14 cellular contexts compared by ENCODE assay signal in genomic region chr1:16018749-16019515, GRCh38. TPM values are rescaled to one million over a fixed set of nuclear protein-coding genes. Genes with fewer than 3 reads are reported as not detected.
DNase-seq lines count a peak whose midpoint lies in the region; TF ChIP-seq lines count a peak whose summit lies in the region.
"Had no signal": no experiment of that assay in that cellular context is flagged by ENCODE, and none has a peak within 500 bp of the region (broad histone marks: within the 10 kb centered on the region; RNA-seq: fewer than 3 reads in every experiment).

No MANE protein-coding gene starts in this region.

- no peaks in the 10 kb centered on the region for H3K9me3 Mint-ChIP-seq in HFFc6
- H3K9me3 Mint-ChIP-seq in endothelial cell (ENCODE audit: unreplicated experiment): no peaks in the 10 kb centered on the region
- H3K9me3 Mint-ChIP-seq: CD4-positive, alpha-beta T cell had no signal

- peak overlapping the region; percentile 55; the same call in 1 of the 2 replicates for H3K4me3 Mint-ChIP-seq in HFFc6
- H3K4me3 Mint-ChIP-seq in endothelial cell (ENCODE audit: unreplicated experiment): no peak overlapping the region
- H3K4me3 Mint-ChIP-seq: CD4-positive, alpha-beta T cell had no signal

- H3K27ac Mint-ChIP-seq in HFFc6: peak overlapping the region; percentile 73
- peak overlapping the region; percentile 23 for H3K27ac Mint-ChIP-seq in endothelial cell (ENCODE audit: unreplicated experiment)
- H3K27ac Mint-ChIP-seq: CD4-positive, alpha-beta T cell had no signal

- H3K4me3 ChIP-seq in muscle layer of colon (ENCODE audit: low read depth in 1 of 2, low read length in 2 of 2): peak overlapping the region in 1 of 2 donors; percentile 20
- H3K4me3 ChIP-seq in testis: no peak overlapping the region

- H3K36me3 ChIP-seq in muscle layer of colon (ENCODE audit: insufficient read depth, low read length): no peaks in the 10 kb centered on the region
- H3K36me3 ChIP-seq in testis (ENCODE audit: low read depth, missing control alignments): no peaks in the 10 kb centered on the region

- peaks cover 69% of the 10 kb centered on the region for H3K4me1 ChIP-seq in muscle layer of colon (ENCODE audit: insufficient read depth, low read length)
- peaks cover 55% of the 10 kb centered on the region for H3K4me1 ChIP-seq in testis

- WGBS in testis, 2 donors: 62 to 74% methylated on average over 17 to 20 of the region's 20 CpGs

- DNase-seq in HFFc6 (no peak), endothelial cell (ENCODE audit: low spot score) (no peak), testis (no peak), kidney glomerular epithelial cell (lab: John Stamatoyannopoulos, UW) (no peak), NCI-H526 treated with DMSO at 0.1 percent for 48 hours (lab: John Stamatoyannopoulos, UW) (no peak)
- DNase-seq in activated CD4-positive, alpha-beta T cell treated with anti-CD3 and anti-CD28 coated beads, Interleukin-2, amount 50 U/mL, for 48 hours: no peak
- DNase-seq in stimulated activated CD4-positive, alpha-beta T cell treated with anti-CD3 and anti-CD28 coated beads, Interleukin-4, amount 100 ng/mL, for 1 hour: no peak
- DNase-seq: CD4-positive, alpha-beta T cell; MV-4-11; NCI-H524; stimulated activated CD4-positive, alpha-beta T cell treated with anti-CD3 and anti-CD28 coated beads, Interleukin-15, amount 100 ng/mL, for 24 hours had no signal

- H3K4me1 Mint-ChIP-seq in HFFc6 (ENCODE audit: low read depth): peaks cover 49% of the 10 kb centered on the region
- no peaks in the 10 kb centered on the region for H3K4me1 Mint-ChIP-seq in endothelial cell (ENCODE audit: unreplicated experiment)

- H3K27me3 ChIP-seq in muscle layer of colon (ENCODE audit: control insufficient read depth in 1 of 2, insufficient read depth in 2 of 2, low read length in 2 of 2) (no peaks in the 10 kb centered on the region), testis (no peaks in the 10 kb centered on the region)

- H3K9ac ChIP-seq in muscle layer of colon (ENCODE audit: low read length): peak overlapping the region; percentile 86

- H3K27me3 Mint-ChIP-seq in HFFc6 (ENCODE audit: insufficient read depth) (peaks cover 1% of the 10 kb centered on the region), endothelial cell (ENCODE audit: unreplicated experiment) (peaks cover 10% of the 10 kb centered on the region)

- H3K9me3 ChIP-seq in muscle layer of colon (ENCODE audit: low read length) (no peaks in the 10 kb centered on the region), testis (no peaks in the 10 kb centered on the region)

- no peak for TF ChIP-seq POLR2A in testis (IDR thresholded peaks at IDR 0.05)

- peak overlapping the region; percentile 91 for H3K27ac ChIP-seq in muscle layer of colon (ENCODE audit: low read depth, low read length)
- peak overlapping the region; percentile 84 to 88 for H3K27ac ChIP-seq in testis

- intact Hi-C loops in testis (cut with DNase I; ENCODE audit: low total_unique reads): no loop called here

- no peaks in the 10 kb centered on the region for H3K36me3 Mint-ChIP-seq in HFFc6 (ENCODE audit: low read depth)
- H3K36me3 Mint-ChIP-seq in endothelial cell (ENCODE audit: low read depth, unreplicated experiment): peaks cover 3% of the 10 kb centered on the region

- no peak for TF ChIP-seq CTCF in HFFc6 (IDR thresholded peaks at IDR 0.05)
- TF ChIP-seq CTCF in endothelial cell (IDR thresholded peaks at IDR 0.05; ENCODE audit: unreplicated experiment): no peak
- TF ChIP-seq CTCF in testis (IDR thresholded peaks at IDR 0.05): no peak

RNA-seq across cellular contexts. Expression of gene HSPB7, which starts 1.1 kb away (rescaled TPM):
- 10 to 100 TPM; 15.5 to 40.6 (median 33.0) TPM for total RNA-seq in HFFc6 (2021; fragmentation: NEBNext Ultra II Directional; extraction: Animal tissue kit (Norgen Biotek cat#: 25700))
- total RNA-seq in endothelial cell (ENCODE audit: unreplicated experiment) (not detected), testis (10 to 100 TPM in 1 of 2 donors, 1 to 10 TPM in 1; 9.0 to 11.7 TPM)
- polyA plus RNA-seq in testis (ENCODE audit: insufficient read depth, low read depth, low replicate concordance): 31.2 TPM
- total RNA-seq: CD4-positive, alpha-beta T cell had no signal

RNA-seq across cellular contexts. Expression of gene CLCNKA, which starts 2.9 kb away (rescaled TPM):
- total RNA-seq in HFFc6 (2021; fragmentation: NEBNext Ultra II Directional; extraction: Animal tissue kit (Norgen Biotek cat#: 25700)): not detected
- total RNA-seq in endothelial cell (ENCODE audit: unreplicated experiment) (not detected), testis (1 to 10 TPM; 6.5 to 6.9 TPM)
- polyA plus RNA-seq in testis (ENCODE audit: insufficient read depth, low read depth, low replicate concordance): 9.9 TPM
- total RNA-seq: CD4-positive, alpha-beta T cell had no signal

RNA-seq across cellular contexts. Expression of gene SRARP, which starts 14.9 kb away (rescaled TPM):
- total RNA-seq in HFFc6 (2021; fragmentation: NEBNext Ultra II Directional; extraction: Animal tissue kit (Norgen Biotek cat#: 25700)): not detected
- total RNA-seq in endothelial cell (ENCODE audit: unreplicated experiment): 0.10 TPM
- total RNA-seq in testis: under 1 TPM in 1 of 2 donors, not detected in 1; 0.16 TPM
- not detected for polyA plus RNA-seq in testis (ENCODE audit: insufficient read depth, low read depth, low replicate concordance)
- total RNA-seq: CD4-positive, alpha-beta T cell; mucosa of gallbladder had no signal
- polyA plus RNA-seq: adipose tissue had no signal

RNA-seq across cellular contexts. Expression of gene CLCNKB, which starts 24.6 kb away (rescaled TPM):
- under 1 TPM in 2 of 6 experiments, not detected in 4; 0.10 to 0.14 TPM for total RNA-seq in HFFc6 (2021; fragmentation: NEBNext Ultra II Directional; extraction: Animal tissue kit (Norgen Biotek cat#: 25700))
- total RNA-seq in endothelial cell (ENCODE audit: unreplicated experiment): 0.59 TPM
- 1 to 10 TPM; 3.7 to 4.2 TPM for total RNA-seq in testis
- polyA plus RNA-seq in testis (ENCODE audit: insufficient read depth, low read depth, low replicate concordance): 2.3 TPM
- total RNA-seq: CD4-positive, alpha-beta T cell had no signal

RNA-seq across cellular contexts. Expression of gene ZBTB17, which starts 43.0 kb away (rescaled TPM):
- total RNA-seq in HFFc6 (2021; fragmentation: NEBNext Ultra II Directional; extraction: Animal tissue kit (Norgen Biotek cat#: 25700)): 10 to 100 TPM; 22.5 to 25.4 (median 24.1) TPM
- 33.6 TPM for total RNA-seq in endothelial cell (ENCODE audit: unreplicated experiment)
- total RNA-seq in testis: 10 to 100 TPM; 60.2 to 65.8 TPM
- polyA plus RNA-seq in testis (ENCODE audit: insufficient read depth, low read depth, low replicate concordance): 53.6 TPM

Comparison
In these comparisons a context has a peak if more than half of its experiments do, and no peak if none do; other contexts are left out.
1. RNA of gene HSPB7, which starts 1.1 kb away (total RNA-seq): 15.5 to 40.6 TPM in HFFc6 and 9.0 to 11.7 TPM in testis; not detected in endothelial cell (single experiment); every median in the first group is over 10 times any median in the second.